1 cellular context compared by ENCODE assay signal in genomic region chr19:35740423-35741215, GRCh38.
TF ChIP-seq lines count a peak whose summit lies in the region.

No MANE protein-coding gene starts in this region.

TF ChIP-seq in WTC11, 78 proteins besides CTCF, POLR2A, EP300 and RAD21 (continued from another document):
- TF ChIP-seq, protein P1, sequence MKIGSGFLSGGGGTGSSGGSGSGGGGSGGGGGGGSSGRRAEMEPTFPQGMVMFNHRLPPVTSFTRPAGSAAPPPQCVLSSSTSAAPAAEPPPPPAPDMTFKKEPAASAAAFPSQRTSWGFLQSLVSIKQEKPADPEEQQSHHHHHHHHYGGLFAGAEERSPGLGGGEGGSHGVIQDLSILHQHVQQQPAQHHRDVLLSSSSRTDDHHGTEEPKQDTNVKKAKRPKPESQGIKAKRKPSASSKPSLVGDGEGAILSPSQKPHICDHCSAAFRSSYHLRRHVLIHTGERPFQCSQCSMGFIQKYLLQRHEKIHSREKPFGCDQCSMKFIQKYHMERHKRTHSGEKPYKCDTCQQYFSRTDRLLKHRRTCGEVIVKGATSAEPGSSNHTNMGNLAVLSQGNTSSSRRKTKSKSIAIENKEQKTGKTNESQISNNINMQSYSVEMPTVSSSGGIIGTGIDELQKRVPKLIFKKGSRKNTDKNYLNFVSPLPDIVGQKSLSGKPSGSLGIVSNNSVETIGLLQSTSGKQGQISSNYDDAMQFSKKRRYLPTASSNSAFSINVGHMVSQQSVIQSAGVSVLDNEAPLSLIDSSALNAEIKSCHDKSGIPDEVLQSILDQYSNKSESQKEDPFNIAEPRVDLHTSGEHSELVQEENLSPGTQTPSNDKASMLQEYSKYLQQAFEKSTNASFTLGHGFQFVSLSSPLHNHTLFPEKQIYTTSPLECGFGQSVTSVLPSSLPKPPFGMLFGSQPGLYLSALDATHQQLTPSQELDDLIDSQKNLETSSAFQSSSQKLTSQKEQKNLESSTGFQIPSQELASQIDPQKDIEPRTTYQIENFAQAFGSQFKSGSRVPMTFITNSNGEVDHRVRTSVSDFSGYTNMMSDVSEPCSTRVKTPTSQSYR (CRISPR knock-in tag; IDR thresholded peaks at IDR 0.05) = peak; percentile 33; the same call in 1 of the 2 replicates
- TF ChIP-seq MAX (CRISPR knock-in tag; IDR thresholded peaks at IDR 0.05) (peak; percentile 62), SP1 (CRISPR knock-in tag; conservative IDR thresholded peaks at IDR 0.05) (peak; percentile 84), ETV6 (CRISPR knock-in tag; IDR thresholded peaks at IDR 0.05) (peak; percentile 44), SMAD3 (CRISPR knock-in tag; IDR thresholded peaks at IDR 0.05; ENCODE audit: borderline replicate concordance) (no peak), FOXP4 (CRISPR knock-in tag; IDR thresholded peaks at IDR 0.05) (no peak), ATF3 (CRISPR knock-in tag; conservative IDR thresholded peaks at IDR 0.05) (no peak), TP53 (CRISPR knock-in tag; IDR thresholded peaks at IDR 0.05) (0 out of 2 replicates have a peak, but pooled peaks have one; percentile 39), FOXP1 (CRISPR knock-in tag; IDR thresholded peaks at IDR 0.05; ENCODE audit: borderline replicate concordance) (peak; percentile 54; the same call in 1 of the 2 replicates), E2F1 (CRISPR knock-in tag; IDR thresholded peaks at IDR 0.05) (no peak), PRRX2 (CRISPR knock-in tag; IDR thresholded peaks at IDR 0.05) (no peak), MLX (CRISPR knock-in tag; IDR thresholded peaks at IDR 0.05) (no peak), HMGXB4 (CRISPR knock-in tag; IDR thresholded peaks at IDR 0.05) (no peak; the same call in 1 of the 2 replicates), ATF1 (CRISPR knock-in tag; IDR thresholded peaks at IDR 0.05) (no peak), NR2C2 (CRISPR knock-in tag; IDR thresholded peaks at IDR 0.05) (no peak), NR1H2 (CRISPR knock-in tag; IDR thresholded peaks at IDR 0.05) (no peak), NFYB (CRISPR knock-in tag; conservative IDR thresholded peaks at IDR 0.05; ENCODE audit: low read depth) (peak; percentile 56), GABPB1 (CRISPR knock-in tag; IDR thresholded peaks at IDR 0.05) (peak; percentile 55; the same call in 1 of the 2 replicates), PREB (CRISPR knock-in tag; IDR thresholded peaks at IDR 0.05; ENCODE audit: borderline replicate concordance) (no peak), JUN (CRISPR knock-in tag; IDR thresholded peaks at IDR 0.05) (no peak), E2F5 (CRISPR knock-in tag; IDR thresholded peaks at IDR 0.05) (no peak; the same call in 1 of the 2 replicates)
- TF ChIP-seq, protein P2, sequence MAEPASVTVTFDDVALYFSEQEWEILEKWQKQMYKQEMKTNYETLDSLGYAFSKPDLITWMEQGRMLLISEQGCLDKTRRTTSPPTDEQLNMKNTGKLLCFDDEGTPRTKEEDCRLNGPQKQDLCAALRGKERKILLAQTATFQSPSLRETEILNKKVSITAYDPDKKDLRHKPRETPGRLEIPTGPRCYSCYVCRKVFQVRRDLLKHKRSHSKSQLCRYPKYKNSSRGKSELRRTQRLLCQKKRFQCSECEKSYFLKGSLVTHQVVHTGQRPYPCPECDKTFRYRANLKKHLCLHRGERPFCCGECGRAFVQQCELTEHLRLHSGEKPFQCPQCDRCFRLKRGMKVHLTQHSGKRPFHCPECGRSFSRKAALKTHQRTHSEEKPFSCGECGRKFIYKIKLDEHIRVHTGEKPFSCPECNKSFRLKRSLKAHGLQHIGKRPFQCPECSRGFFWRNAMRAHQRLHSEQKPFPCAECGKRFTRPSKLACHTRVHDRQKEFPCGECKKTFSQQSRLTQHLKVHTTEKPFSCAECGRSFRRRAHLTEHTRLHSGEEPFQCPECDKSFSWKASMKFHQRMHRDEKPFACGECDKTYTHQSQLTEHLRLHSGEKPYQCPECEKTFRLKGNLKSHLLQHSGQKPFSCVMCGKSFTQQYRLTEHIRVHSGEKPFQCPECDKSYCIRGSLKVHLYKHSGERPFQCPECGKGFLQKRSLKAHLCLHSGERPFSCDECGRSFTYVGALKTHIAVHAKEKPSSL (CRISPR knock-in tag; conservative IDR thresholded peaks at IDR 0.05) = no peak
- TF ChIP-seq, protein P3, sequence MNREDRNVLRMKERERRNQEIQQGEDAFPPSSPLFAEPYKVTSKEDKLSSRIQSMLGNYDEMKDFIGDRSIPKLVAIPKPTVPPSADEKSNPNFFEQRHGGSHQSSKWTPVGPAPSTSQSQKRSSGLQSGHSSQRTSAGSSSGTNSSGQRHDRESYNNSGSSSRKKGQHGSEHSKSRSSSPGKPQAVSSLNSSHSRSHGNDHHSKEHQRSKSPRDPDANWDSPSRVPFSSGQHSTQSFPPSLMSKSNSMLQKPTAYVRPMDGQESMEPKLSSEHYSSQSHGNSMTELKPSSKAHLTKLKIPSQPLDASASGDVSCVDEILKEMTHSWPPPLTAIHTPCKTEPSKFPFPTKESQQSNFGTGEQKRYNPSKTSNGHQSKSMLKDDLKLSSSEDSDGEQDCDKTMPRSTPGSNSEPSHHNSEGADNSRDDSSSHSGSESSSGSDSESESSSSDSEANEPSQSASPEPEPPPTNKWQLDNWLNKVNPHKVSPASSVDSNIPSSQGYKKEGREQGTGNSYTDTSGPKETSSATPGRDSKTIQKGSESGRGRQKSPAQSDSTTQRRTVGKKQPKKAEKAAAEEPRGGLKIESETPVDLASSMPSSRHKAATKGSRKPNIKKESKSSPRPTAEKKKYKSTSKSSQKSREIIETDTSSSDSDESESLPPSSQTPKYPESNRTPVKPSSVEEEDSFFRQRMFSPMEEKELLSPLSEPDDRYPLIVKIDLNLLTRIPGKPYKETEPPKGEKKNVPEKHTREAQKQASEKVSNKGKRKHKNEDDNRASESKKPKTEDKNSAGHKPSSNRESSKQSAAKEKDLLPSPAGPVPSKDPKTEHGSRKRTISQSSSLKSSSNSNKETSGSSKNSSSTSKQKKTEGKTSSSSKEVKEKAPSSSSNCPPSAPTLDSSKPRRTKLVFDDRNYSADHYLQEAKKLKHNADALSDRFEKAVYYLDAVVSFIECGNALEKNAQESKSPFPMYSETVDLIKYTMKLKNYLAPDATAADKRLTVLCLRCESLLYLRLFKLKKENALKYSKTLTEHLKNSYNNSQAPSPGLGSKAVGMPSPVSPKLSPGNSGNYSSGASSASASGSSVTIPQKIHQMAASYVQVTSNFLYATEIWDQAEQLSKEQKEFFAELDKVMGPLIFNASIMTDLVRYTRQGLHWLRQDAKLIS (CRISPR knock-in tag; IDR thresholded peaks at IDR 0.05; ENCODE audit: borderline replicate concordance) = no peak
TF ChIP-seq in WTC11: peak in this region for 13.
